ENCODE assay signal across 16 cellular contexts in genomic region chr19:18467978-18468377, GRCh38. TPM values are rescaled to one million over a fixed set of nuclear protein-coding genes. Genes with fewer than 3 reads are reported as not detected.
A peak's percentile ranks its signal among the peaks of the same experiment; 100 is the strongest.
DNase-seq lines count a peak whose midpoint lies in the region; ATAC-seq, FAIRE-seq and TF ChIP-seq lines count a peak whose summit lies in the region.
"Had no signal": no experiment of that assay in that cellular context is flagged by ENCODE, and none has a peak within 500 bp of the region (broad histone marks: within the 10 kb centered on the region; RNA-seq: fewer than 3 reads in every experiment).

No MANE protein-coding gene starts in this region.

- ATAC-seq in HepG2 (no peak), right lobe of liver (no peak)

- no peak for TF ChIP-seq RAD21 in HepG2 (CRISPR knock-in tag; IDR thresholded peaks at IDR 0.05)

- no TSS peak for BruUV-seq in HepG2 (replicated peaks; lab: Mats Ljungman, UMichigan)

- no peak for TF ChIP-seq CTCF in HepG2 (CRISPR knock-in tag; IDR thresholded peaks at IDR 0.05)
- TF ChIP-seq CTCF in right lobe of liver (IDR thresholded peaks at IDR 0.05): no peak
- TF ChIP-seq CTCF in kidney (IDR thresholded peaks at IDR 0.05; ENCODE audit: borderline replicate concordance, extremely low read depth, insufficient read depth): no peak
- TF ChIP-seq CTCF in type B pancreatic cell (conservative IDR thresholded peaks at IDR 0.05): no peak

- CTCF ChIA-PET in HepG2 (lab: Yijun Ruan, JAX; ENCODE audit: low intra/inter-chr PET ratio, low total read pairs): no interaction called here

- DNase-seq in HepG2 (ENCODE audit: low spot score) (no peak), right lobe of liver (no peak), kidney (no peak), type B pancreatic cell (ENCODE audit: extremely low spot score, unreplicated experiment) (no peak), NCI-H1105 (lab: John Stamatoyannopoulos, UW) (no peak), HPDE6-E6E7 (ENCODE audit: extremely low spot score) (no peak), NCI-H2171 (lab: John Stamatoyannopoulos, UW) (no peak)
- DNase-seq in activated T-helper 1 cell treated with anti-CD3 and anti-CD28 coated beads, Interleukin-12 subunit alpha, Interleukin-12 subunit beta, Interleukin-2, Interleukin-4 antibody, amounts not matched to agents 30 ng/mL and 10 ng/mL and 1 ng/mL, durations not matched to agents 14 hours and 24 hours and 36 hours (ENCODE audit: low spot score): no peak
- DNase-seq: activated CD4-positive, alpha-beta T cell treated with anti-CD3 and anti-CD28 coated beads for 4 hours; foreskin melanocyte; left colon; NCI-H2081 treated with DMSO at 0.1 percent for 48 hours; NCI-H524 treated with DMSO at 0.1 percent for 48 hours had no signal

- H3K27ac Mint-ChIP-seq in activated T-helper 1 cell treated with anti-CD3 and anti-CD28 coated beads, Interleukin-12 subunit alpha, Interleukin-12 subunit beta, Interleukin-2, Interleukin-4 antibody, amounts not matched to agents 30 ng/mL and 10 ng/mL and 1 ng/mL, durations not matched to agents 14 hours and 24 hours and 36 hours: peak overlapping the region; percentile 56
- H3K27ac Mint-ChIP-seq in type B pancreatic cell: no peak overlapping the region

- H3K27ac ChIP-seq in HepG2 (ENCODE audit: extremely low read length, insufficient read depth, low read length) (no peak overlapping the region), right lobe of liver (peak overlapping the region in 1 of 3 donors; percentile 40), kidney (ENCODE audit: low read depth in 2 of 2, low read length in 2 of 2) (peak overlapping the region; percentile 59 to 75)

- TF ChIP-seq EP300 in HepG2 (IDR thresholded peaks at IDR 0.05; ENCODE audit: low read depth in 2 of 2, low read length in 2 of 2) (no peak), HepG2 (CRISPR knock-in tag; IDR thresholded peaks at IDR 0.05; ENCODE audit: borderline replicate concordance) (no peak)

- in situ Hi-C loops in HepG2 (cut with HindIII; ENCODE audit: extremely low pct_ligation_motif_present, low pct_unique_long_range_greater_than_20kb): no loop called here

- peaks cover 6% of the 10 kb centered on the region for H3K36me3 Mint-ChIP-seq in activated T-helper 1 cell treated with anti-CD3 and anti-CD28 coated beads, Interleukin-12 subunit alpha, Interleukin-12 subunit beta, Interleukin-2, Interleukin-4 antibody, amounts not matched to agents 30 ng/mL and 10 ng/mL and 1 ng/mL, durations not matched to agents 14 hours and 24 hours and 36 hours (ENCODE audit: low read depth)
- no peaks in the 10 kb centered on the region for H3K36me3 Mint-ChIP-seq in type B pancreatic cell

- no peak overlapping the region for H3K4me2 ChIP-seq in HepG2 (ENCODE audit: low read depth, low read length)

- H3K9me3 Mint-ChIP-seq in activated T-helper 1 cell treated with anti-CD3 and anti-CD28 coated beads, Interleukin-12 subunit alpha, Interleukin-12 subunit beta, Interleukin-2, Interleukin-4 antibody, amounts not matched to agents 30 ng/mL and 10 ng/mL and 1 ng/mL, durations not matched to agents 14 hours and 24 hours and 36 hours: no peaks in the 10 kb centered on the region
- no peaks in the 10 kb centered on the region for H3K9me3 Mint-ChIP-seq in type B pancreatic cell

- no peak for TF ChIP-seq POLR2A in HepG2 (IDR thresholded peaks at IDR 0.05; ENCODE audit: insufficient read depth in 1 of 2, low read depth in 2 of 2, low read length in 2 of 2)
- TF ChIP-seq POLR2A in right lobe of liver (IDR thresholded peaks at IDR 0.05): no peak

- no peak overlapping the region for H3K4me3 Mint-ChIP-seq in activated T-helper 1 cell treated with anti-CD3 and anti-CD28 coated beads, Interleukin-12 subunit alpha, Interleukin-12 subunit beta, Interleukin-2, Interleukin-4 antibody, amounts not matched to agents 30 ng/mL and 10 ng/mL and 1 ng/mL, durations not matched to agents 14 hours and 24 hours and 36 hours
- H3K4me3 Mint-ChIP-seq in type B pancreatic cell: peak overlapping the region; percentile 7

- FAIRE-seq in HepG2 (lab: Jason Lieb, UNC) (no peak), kidney (lab: Jason Lieb, UNC) (no peak)
- FAIRE-seq: colon, GM19239 had no signal

- intact Hi-C loops in HepG2 (cut with micrococcal nuclease; ENCODE audit: unreplicated experiment): loop anchor here (2.0 to 5.0 kb wide), 3 partner anchors 39 to 209 kb away; partner anchors contain the start of gene REX1BD
- intact Hi-C loops in right lobe of liver (cut with DNase I): no loop called here
- intact Hi-C loops in activated T-helper 1 cell treated with anti-CD3 and anti-CD28 coated beads, Interleukin-12 subunit alpha, Interleukin-12 subunit beta, Interleukin-2, Interleukin-4 antibody, amounts not matched to agents 30 ng/mL and 10 ng/mL and 1 ng/mL, durations not matched to agents 14 hours and 24 hours and 36 hours (cut with micrococcal nuclease): loop anchor here (2.0 to 5.0 kb wide), 2 partner anchors 29 to 104 kb away; partner anchors contain the start of gene UBA52
- intact Hi-C loops in kidney (cut with DNase I): no loop called here

- H2AFZ ChIP-seq in HepG2 (ENCODE audit: low read length): no peak overlapping the region

- POLR2A ChIA-PET in HepG2 (lab: Yijun Ruan, JAX): interaction anchor here (1.2 to 2.2 kb wide), 2 partner anchors 15 to 104 kb away, joined by 3 to 9 read pairs; partner anchors contain the start of gene UBA52

- peaks cover 17% of the 10 kb centered on the region for H3K4me1 Mint-ChIP-seq in activated T-helper 1 cell treated with anti-CD3 and anti-CD28 coated beads, Interleukin-12 subunit alpha, Interleukin-12 subunit beta, Interleukin-2, Interleukin-4 antibody, amounts not matched to agents 30 ng/mL and 10 ng/mL and 1 ng/mL, durations not matched to agents 14 hours and 24 hours and 36 hours (ENCODE audit: low read depth)
- no peaks in the 10 kb centered on the region for H3K4me1 Mint-ChIP-seq in type B pancreatic cell (ENCODE audit: unreplicated experiment)

- no peaks in the 10 kb centered on the region for H3K27me3 Mint-ChIP-seq in activated T-helper 1 cell treated with anti-CD3 and anti-CD28 coated beads, Interleukin-12 subunit alpha, Interleukin-12 subunit beta, Interleukin-2, Interleukin-4 antibody, amounts not matched to agents 30 ng/mL and 10 ng/mL and 1 ng/mL, durations not matched to agents 14 hours and 24 hours and 36 hours (ENCODE audit: insufficient read depth)
- no peaks in the 10 kb centered on the region for H3K27me3 Mint-ChIP-seq in type B pancreatic cell

- no peak overlapping the region for H3K4me3 ChIP-seq in HepG2 (replicated peaks in 1 of 3; ENCODE audit: insufficient read depth in 1 of 3, low read depth in 2 of 3, low read length in 3 of 3)
- no peak overlapping the region for H3K4me3 ChIP-seq in right lobe of liver
- H3K4me3 ChIP-seq in kidney (ENCODE audit: low read length in 2 of 2): no peak overlapping the region
- H3K4me3 ChIP-seq: ascending aorta had no signal

- peaks cover 27% of the 10 kb centered on the region; the same call in 1 of the 2 replicates for H4K20me1 ChIP-seq in HepG2 (ENCODE audit: insufficient read depth, low read length)

- peaks cover 16% of the 10 kb centered on the region for H3K79me2 ChIP-seq in HepG2 (ENCODE audit: insufficient read depth, low read length)

- H3K9ac ChIP-seq in HepG2 (ENCODE audit: insufficient read depth, low read depth, low read length): no peak overlapping the region
- H3K9ac ChIP-seq in kidney (ENCODE audit: low read length in 2 of 2): peak overlapping the region in 1 of 2 donors; percentile 44

- H3K27me3 ChIP-seq in HepG2 (ENCODE audit: control insufficient read depth in 1 of 2, insufficient read depth in 2 of 2, low read length in 2 of 2) (no peaks in the 10 kb centered on the region), right lobe of liver (no peaks in the 10 kb centered on the region)
- H3K27me3 ChIP-seq: ascending aorta had no signal

- H3K4me1 ChIP-seq in HepG2 (ENCODE audit: insufficient read depth, low read length): peaks cover 66% of the 10 kb centered on the region
- peaks cover 0 to 50% (median 26%) of the 10 kb centered on the region in 4 donors for H3K4me1 ChIP-seq in right lobe of liver
- peaks cover 38 to 55% of the 10 kb centered on the region in 2 donors for H3K4me1 ChIP-seq in kidney (ENCODE audit: control insufficient read depth in 1 of 2, insufficient read depth in 1 of 2, low read depth in 1 of 2, low read length in 2 of 2)

- no peaks in the 10 kb centered on the region for H3K9me3 ChIP-seq in HepG2 (ENCODE audit: low read length)
- H3K9me3 ChIP-seq in right lobe of liver: no peaks in the 10 kb centered on the region
- no peaks in the 10 kb centered on the region for H3K9me3 ChIP-seq in kidney (ENCODE audit: control insufficient read depth in 1 of 2, low read length in 2 of 2)
- H3K9me3 ChIP-seq: ascending aorta had no signal

- H3K36me3 ChIP-seq in HepG2 (replicated peaks in 1 of 2; ENCODE audit: control insufficient read depth in 1 of 2, insufficient read depth in 2 of 2, low read length in 2 of 2) (peaks cover 6 to 18% of the 10 kb centered on the region in 2 experiments; a peak in 4 of 5 replicates), right lobe of liver (no peaks in the 10 kb centered on the region), kidney (ENCODE audit: control insufficient read depth in 1 of 2, insufficient read depth in 2 of 2, low read length in 2 of 2) (peaks cover under 1 to 7% of the 10 kb centered on the region in 2 donors)

- 99% methylated on average over 3 of the region's 3 CpGs for WGBS in HepG2 (ENCODE audit: low lambda C conversion rate)
- WGBS in right lobe of liver (ENCODE audit: insufficient coverage, low coverage, low lambda C conversion rate, missing lambda C conversion rate): 48% methylated on average over 3 of the region's 3 CpGs

RNA-seq across cellular contexts. Expression of gene ISYNA1, which starts 30.0 kb away (rescaled TPM):
- total RNA-seq in HepG2 (2016; rRNA removed; fragmentation: Illumina TruSeq; extraction: Trizol): 29.4 and 48.5 TPM in 2 replicates
- 8.4 and 10.1 TPM in 2 replicates for total RNA-seq in HepG2 (2016; cell fraction: cytosol; rRNA removed; fragmentation: Illumina TruSeq; extraction: Trizol; ENCODE audit: low read depth)
- total RNA-seq in HepG2 (2016; cell fraction: insoluble cytoplasmic fraction; rRNA removed; fragmentation: Illumina TruSeq; extraction: Trizol): 29.3 and 46.4 TPM in 2 replicates
- 16.0 and 18.7 TPM in 2 replicates for total RNA-seq in HepG2 (2016; cell fraction: membrane; rRNA removed; fragmentation: Illumina TruSeq; extraction: Trizol)
- total RNA-seq in HepG2 (2016; cell fraction: nucleus; rRNA removed; fragmentation: Illumina TruSeq; extraction: Trizol): 33.6 and 37.4 TPM in 2 replicates
- 29.6 and 36.5 TPM in 2 replicates for polyA plus RNA-seq in HepG2 (2011; rRNA removed)
- 14.0 and 25.3 TPM in 2 replicates for polyA plus RNA-seq in HepG2 (2011; cell fraction: cytosol; rRNA removed)
- polyA plus RNA-seq in HepG2 (2011; cell fraction: nucleus; rRNA removed): 246 and 367 TPM in 2 replicates
- polyA plus RNA-seq in HepG2 (2012): 32.5 and 49.8 TPM in 2 replicates
- 16.0 and 16.5 TPM in 2 replicates for polyA plus RNA-seq in HepG2 (2016; cell fraction: cytosol; fragmentation: Illumina TruSeq; extraction: Trizol; ENCODE audit: low read depth)
- 44.6 and 57.4 TPM in 2 replicates for polyA plus RNA-seq in HepG2 (2016; cell fraction: insoluble cytoplasmic fraction; fragmentation: Illumina TruSeq; extraction: Trizol; ENCODE audit: low read depth)
- 18.1 and 22.4 TPM in 2 replicates for polyA plus RNA-seq in HepG2 (2016; cell fraction: membrane; fragmentation: Illumina TruSeq; extraction: Trizol; ENCODE audit: low read depth)
- 103 and 119 TPM in 2 replicates for polyA plus RNA-seq in HepG2 (2016; cell fraction: nucleus; fragmentation: Illumina TruSeq; extraction: Trizol; ENCODE audit: insufficient read depth, low read depth)
- polyA minus RNA-seq in HepG2 (2011; rRNA and poly(A)+ RNA removed; ENCODE audit: low replicate concordance): 1.3 and 50.2 TPM in 2 replicates
- 20.4 and 29.0 TPM in 2 replicates for polyA minus RNA-seq in HepG2 (2011; cell fraction: cytosol; rRNA and poly(A)+ RNA removed)
- polyA minus RNA-seq in HepG2 (2011; cell fraction: nucleus; rRNA and poly(A)+ RNA removed): 13.3 and 14.3 TPM in 2 replicates
- 1 to 10 TPM; 6.5 to 8.3 (median 7.8) TPM for total RNA-seq in right lobe of liver
- total RNA-seq in activated T-helper 1 cell treated with anti-CD3 and anti-CD28 coated beads, Interleukin-12 subunit alpha, Interleukin-12 subunit beta, Interleukin-2, Interleukin-4 antibody, amounts not matched to agents 30 ng/mL and 10 ng/mL and 1 ng/mL, durations not matched to agents 14 hours and 24 hours and 36 hours: 9.0 and 10.7 TPM in 2 replicates
- total RNA-seq in kidney: 68.6 TPM
- polyA plus RNA-seq in kidney (ENCODE audit: insufficient read depth, low read depth, low replicate concordance): 101 TPM
- 278 and 303 TPM in 2 replicates for total RNA-seq in type B pancreatic cell (ENCODE audit: low replicate concordance)

RNA-seq across cellular contexts. Expression of gene SSBP4, which starts 48.8 kb away (rescaled TPM):
- total RNA-seq in HepG2 (2016; rRNA removed; fragmentation: Illumina TruSeq; extraction: Trizol): 19.3 and 39.5 TPM in 2 replicates
- 95.2 and 104 TPM in 2 replicates for total RNA-seq in HepG2 (2016; cell fraction: cytosol; rRNA removed; fragmentation: Illumina TruSeq; extraction: Trizol; ENCODE audit: low read depth)
- 14.4 and 39.0 TPM in 2 replicates for total RNA-seq in HepG2 (2016; cell fraction: insoluble cytoplasmic fraction; rRNA removed; fragmentation: Illumina TruSeq; extraction: Trizol)
- 103 and 124 TPM in 2 replicates for total RNA-seq in HepG2 (2016; cell fraction: membrane; rRNA removed; fragmentation: Illumina TruSeq; extraction: Trizol)
- 26.9 and 35.1 TPM in 2 replicates for total RNA-seq in HepG2 (2016; cell fraction: nucleus; rRNA removed; fragmentation: Illumina TruSeq; extraction: Trizol)
- 20.8 and 33.4 TPM in 2 replicates for polyA plus RNA-seq in HepG2 (2011; rRNA removed)
- polyA plus RNA-seq in HepG2 (2011; cell fraction: cytosol; rRNA removed): 11.6 and 28.6 TPM in 2 replicates
- polyA plus RNA-seq in HepG2 (2011; cell fraction: nucleus; rRNA removed): 200 and 290 TPM in 2 replicates
- 18.2 and 31.6 TPM in 2 replicates for polyA plus RNA-seq in HepG2 (2012)
- 133 and 147 TPM in 2 replicates for polyA plus RNA-seq in HepG2 (2016; cell fraction: cytosol; fragmentation: Illumina TruSeq; extraction: Trizol; ENCODE audit: low read depth)
- 34.3 and 41.3 TPM in 2 replicates for polyA plus RNA-seq in HepG2 (2016; cell fraction: insoluble cytoplasmic fraction; fragmentation: Illumina TruSeq; extraction: Trizol; ENCODE audit: low read depth)
- 147 and 152 TPM in 2 replicates for polyA plus RNA-seq in HepG2 (2016; cell fraction: membrane; fragmentation: Illumina TruSeq; extraction: Trizol; ENCODE audit: low read depth)
- polyA plus RNA-seq in HepG2 (2016; cell fraction: nucleus; fragmentation: Illumina TruSeq; extraction: Trizol; ENCODE audit: insufficient read depth, low read depth): 117 and 122 TPM in 2 replicates
- 10.3 and 12.3 TPM in 2 replicates for polyA minus RNA-seq in HepG2 (2011; rRNA and poly(A)+ RNA removed; ENCODE audit: low replicate concordance)
- polyA minus RNA-seq in HepG2 (2011; cell fraction: cytosol; rRNA and poly(A)+ RNA removed): 12.0 and 13.9 TPM in 2 replicates
- 20.1 and 21.6 TPM in 2 replicates for polyA minus RNA-seq in HepG2 (2011; cell fraction: nucleus; rRNA and poly(A)+ RNA removed)
- total RNA-seq in right lobe of liver: 10 to 100 TPM; 12.8 to 23.9 (median 15.9) TPM
- 135 and 141 TPM in 2 replicates for total RNA-seq in activated T-helper 1 cell treated with anti-CD3 and anti-CD28 coated beads, Interleukin-12 subunit alpha, Interleukin-12 subunit beta, Interleukin-2, Interleukin-4 antibody, amounts not matched to agents 30 ng/mL and 10 ng/mL and 1 ng/mL, durations not matched to agents 14 hours and 24 hours and 36 hours
- total RNA-seq in kidney: 64.9 TPM
- 74.9 TPM for polyA plus RNA-seq in kidney (ENCODE audit: insufficient read depth, low read depth, low replicate concordance)
- 76.7 and 99.0 TPM in 2 replicates for total RNA-seq in type B pancreatic cell (ENCODE audit: low replicate concordance)

RNA-seq across cellular contexts. Expression of gene ELL, which starts 53.9 kb away (rescaled TPM):
- total RNA-seq in HepG2 (2016; rRNA removed; fragmentation: Illumina TruSeq; extraction: Trizol): 3.2 and 3.7 TPM in 2 replicates
- total RNA-seq in HepG2 (2016; cell fraction: cytosol; rRNA removed; fragmentation: Illumina TruSeq; extraction: Trizol; ENCODE audit: low read depth): 0.71 and 1.1 TPM in 2 replicates
- 2.7 and 4.1 TPM in 2 replicates for total RNA-seq in HepG2 (2016; cell fraction: insoluble cytoplasmic fraction; rRNA removed; fragmentation: Illumina TruSeq; extraction: Trizol)
- 2.3 and 2.5 TPM in 2 replicates for total RNA-seq in HepG2 (2016; cell fraction: membrane; rRNA removed; fragmentation: Illumina TruSeq; extraction: Trizol)
- 3.3 and 4.8 TPM in 2 replicates for total RNA-seq in HepG2 (2016; cell fraction: nucleus; rRNA removed; fragmentation: Illumina TruSeq; extraction: Trizol)
- 5.4 and 5.8 TPM in 2 replicates for polyA plus RNA-seq in HepG2 (2011; rRNA removed)
- 3.2 and 4.3 TPM in 2 replicates for polyA plus RNA-seq in HepG2 (2011; cell fraction: cytosol; rRNA removed)
- 27.1 and 34.7 TPM in 2 replicates for polyA plus RNA-seq in HepG2 (2011; cell fraction: nucleus; rRNA removed)
- 7.1 TPM in 2 replicates for polyA plus RNA-seq in HepG2 (2012)
- 0.20 and 0.33 TPM in 2 replicates for polyA plus RNA-seq in HepG2 (2016; cell fraction: cytosol; fragmentation: Illumina TruSeq; extraction: Trizol; ENCODE audit: low read depth)
- 3.1 and 4.0 TPM in 2 replicates for polyA plus RNA-seq in HepG2 (2016; cell fraction: insoluble cytoplasmic fraction; fragmentation: Illumina TruSeq; extraction: Trizol; ENCODE audit: low read depth)
- 1.0 and 1.1 TPM in 2 replicates for polyA plus RNA-seq in HepG2 (2016; cell fraction: membrane; fragmentation: Illumina TruSeq; extraction: Trizol; ENCODE audit: low read depth)
- 5.1 and 5.2 TPM in 2 replicates for polyA plus RNA-seq in HepG2 (2016; cell fraction: nucleus; fragmentation: Illumina TruSeq; extraction: Trizol; ENCODE audit: insufficient read depth, low read depth)
- 6.3 and 17.2 TPM in 2 replicates for polyA minus RNA-seq in HepG2 (2011; rRNA and poly(A)+ RNA removed; ENCODE audit: low replicate concordance)
- 6.0 and 8.8 TPM in 2 replicates for polyA minus RNA-seq in HepG2 (2011; cell fraction: cytosol; rRNA and poly(A)+ RNA removed)
- polyA minus RNA-seq in HepG2 (2011; cell fraction: nucleus; rRNA and poly(A)+ RNA removed): 12.9 and 14.3 TPM in 2 replicates
- total RNA-seq in right lobe of liver: 10 to 100 TPM in 2 of 6 experiments, 1 to 10 TPM in 4; 5.3 to 11.9 (median 8.6) TPM
- total RNA-seq in activated T-helper 1 cell treated with anti-CD3 and anti-CD28 coated beads, Interleukin-12 subunit alpha, Interleukin-12 subunit beta, Interleukin-2, Interleukin-4 antibody, amounts not matched to agents 30 ng/mL and 10 ng/mL and 1 ng/mL, durations not matched to agents 14 hours and 24 hours and 36 hours: 23.6 and 24.1 TPM in 2 replicates
- total RNA-seq in kidney: 25.2 TPM
- 5.7 TPM for polyA plus RNA-seq in kidney (ENCODE audit: insufficient read depth, low read depth, low replicate concordance)
- total RNA-seq in type B pancreatic cell (ENCODE audit: low replicate concordance): 13.6 and 16.7 TPM in 2 replicates

Comparison
In these comparisons a context has a peak if more than half of its experiments do, and no peak if none do; other contexts are left out.
1. intact Hi-C loops: an anchor here in HepG2 (2.0 to 5.0 kb wide) and activated T-helper 1 cell treated with anti-CD3 and anti-CD28 coated beads, Interleukin-12 subunit alpha, Interleukin-12 subunit beta, Interleukin-2, Interleukin-4 antibody, amounts not matched to agents 30 ng/mL and 10 ng/mL and 1 ng/mL, durations not matched to agents 14 hours and 24 hours and 36 hours (2.0 to 5.0 kb wide); none called in right lobe of liver and kidney.